In genomic region chr1:151047925-151048644, GRCh38 we compare ENCODE assay signal across 7 cellular contexts. TPM values are rescaled to one million over a fixed set of nuclear protein-coding genes. Genes with fewer than 3 reads are reported as not detected.
DNase-seq lines count a peak whose midpoint lies in the region; ATAC-seq and TF ChIP-seq lines count a peak whose summit lies in the region.

No MANE protein-coding gene starts in this region.

- peaks cover 15% of the 10 kb centered on the region for H3K36me3 Mint-ChIP-seq in WTC11

- H3K27ac ChIP-seq in layer of hippocampus (ENCODE audit: low read depth, low read length) = peak overlapping the region; percentile 92

- H3K4me3 Mint-ChIP-seq in WTC11 = peak overlapping the region; percentile 96

- DNase-seq in GM12864 (ENCODE audit: low read depth) (peak; percentile 38), NCI-H2171 treated with DMSO at 0.1 percent for 48 hours (lab: John Stamatoyannopoulos, UW) (peak; percentile 52), WTC11 (ENCODE audit: low spot score) (peak; percentile 76), dedifferentiated amniotic fluid mesenchymal stem cell (ENCODE audit: extremely low spot score) (peak; percentile 46)
- peak; percentile 59 to 63 for DNase-seq in stimulated activated CD4-positive, alpha-beta T cell treated with anti-CD3 and anti-CD28 coated beads, Interleukin-2, amount 100 ng/mL, for 24 hours

- H3K4me1 Mint-ChIP-seq in WTC11 = peaks cover 17% of the 10 kb centered on the region

- CTCF ChIA-PET in WTC11 (lab: Charles Lee) = interaction anchor here (0.6 to 3.7 kb wide), 33 partner anchors 9 to 419 kb away, joined by 3 to 43 read pairs (median 4); partner anchors contain the start of genes BNIPL, CDC42SE1, ENSA and GABPB2

- no peaks in the 10 kb centered on the region for H3K27me3 Mint-ChIP-seq in WTC11 (ENCODE audit: low read depth)

- H3K27ac Mint-ChIP-seq in WTC11 = peak overlapping the region; percentile 97

- no peaks in the 10 kb centered on the region for H3K27me3 ChIP-seq in layer of hippocampus (ENCODE audit: control insufficient read depth, insufficient read depth, low read length)

- POLR2A ChIA-PET in WTC11 (lab: Charles Lee) = interaction anchor here (0.5 to 1.6 kb wide), 11 partner anchors 10 to 142 kb away, joined by 3 to 6 read pairs (median 4); partner anchors contain the start of genes BNIPL, MLLT11 and VPS72

- peak overlapping the region; percentile 74 for H3K4me3 ChIP-seq in GM12864 (ENCODE audit: low read depth, low read length)

- peak; percentile 54 for ATAC-seq in HG02798 (IDR thresholded peaks at IDR 0.05; ENCODE audit: poor library complexity, unreplicated experiment)
- peak; percentile 35 for ATAC-seq in WTC11

- H3K9me3 Mint-ChIP-seq in WTC11 = no peaks in the 10 kb centered on the region

- TF ChIP-seq CTCF in GM12864 (IDR thresholded peaks at IDR 0.05; ENCODE audit: low read depth, low read length, missing control alignments) (peak; percentile 65), WTC11 (IDR thresholded peaks at IDR 0.05) (peak; percentile 30; the same call in 1 of the 2 replicates)

TF ChIP-seq in WTC11, 78 proteins besides CTCF, POLR2A, EP300 and RAD21 (continues in another document):
- TF ChIP-seq ELF4 (CRISPR knock-in tag; IDR thresholded peaks at IDR 0.05; ENCODE audit: low read depth) = no peak
- no peak for TF ChIP-seq ESRRA (CRISPR knock-in tag; IDR thresholded peaks at IDR 0.05; ENCODE audit: borderline replicate concordance)
- TF ChIP-seq PRRX2 (CRISPR knock-in tag; IDR thresholded peaks at IDR 0.05) = 0 out of 2 replicates have a peak, but pooled peaks have one; percentile 37
- TF ChIP-seq ZNF396 (CRISPR knock-in tag; IDR thresholded peaks at IDR 0.05; ENCODE audit: borderline replicate concordance) = no peak
- no peak for TF ChIP-seq FOXJ3 (CRISPR knock-in tag; IDR thresholded peaks at IDR 0.05; ENCODE audit: borderline replicate concordance)
- no peak for TF ChIP-seq ERG (CRISPR knock-in tag; IDR thresholded peaks at IDR 0.05)
- no peak for TF ChIP-seq TP53 (CRISPR knock-in tag; IDR thresholded peaks at IDR 0.05)
- TF ChIP-seq EMX1 (CRISPR knock-in tag; IDR thresholded peaks at IDR 0.05) = no peak
- TF ChIP-seq ZNF416 (CRISPR knock-in tag; IDR thresholded peaks at IDR 0.05) = no peak
- TF ChIP-seq ATF2 (CRISPR knock-in tag; IDR thresholded peaks at IDR 0.05; ENCODE audit: borderline replicate concordance, low read depth) = no peak
- no peak for TF ChIP-seq ZSCAN18 (CRISPR knock-in tag; IDR thresholded peaks at IDR 0.05)
- no peak for TF ChIP-seq FOXP1 (CRISPR knock-in tag; IDR thresholded peaks at IDR 0.05; ENCODE audit: borderline replicate concordance)
- TF ChIP-seq NR3C1 (CRISPR knock-in tag; conservative IDR thresholded peaks at IDR 0.05; ENCODE audit: low read depth) = no peak
- TF ChIP-seq JUN (CRISPR knock-in tag; IDR thresholded peaks at IDR 0.05) = no peak
- TF ChIP-seq SP1 (CRISPR knock-in tag; conservative IDR thresholded peaks at IDR 0.05) = no peak
- no peak for TF ChIP-seq ZNF219 (CRISPR knock-in tag; IDR thresholded peaks at IDR 0.05; ENCODE audit: borderline replicate concordance)
- no peak; the same call in 1 of the 2 replicates for TF ChIP-seq NFYB (CRISPR knock-in tag; conservative IDR thresholded peaks at IDR 0.05; ENCODE audit: low read depth)
- TF ChIP-seq MLX (CRISPR knock-in tag; IDR thresholded peaks at IDR 0.05) = no peak
- TF ChIP-seq ZBTB21 (CRISPR knock-in tag; IDR thresholded peaks at IDR 0.05; ENCODE audit: borderline replicate concordance) = no peak
- peak; percentile 90; the same call in 1 of the 2 replicates for TF ChIP-seq HMGXB4 (CRISPR knock-in tag; IDR thresholded peaks at IDR 0.05)
- TF ChIP-seq CDX4 (CRISPR knock-in tag; IDR thresholded peaks at IDR 0.05; ENCODE audit: borderline replicate concordance) = no peak
- TF ChIP-seq ZNF671 (CRISPR knock-in tag; IDR thresholded peaks at IDR 0.05) = no peak
- no peak for TF ChIP-seq JAZF1 (CRISPR knock-in tag; IDR thresholded peaks at IDR 0.05)
- no peak for TF ChIP-seq AR (CRISPR knock-in tag; IDR thresholded peaks at IDR 0.05)

RNA-seq across cellular contexts. Expression of gene C1orf56, which starts 0.5 kb away (rescaled TPM):
- total RNA-seq in WTC11 (2021) = 2.9 to 5.4 TPM (median 3.6 TPM) in 3 replicates

RNA-seq across cellular contexts. Expression of gene CDC42SE1, which starts 11.3 kb away (rescaled TPM):
- 72.8 to 76.3 TPM (median 75.5 TPM) in 3 replicates for total RNA-seq in WTC11 (2021)

RNA-seq across cellular contexts. Expression of gene BNIPL, which starts 11.7 kb away (rescaled TPM):
- total RNA-seq in WTC11 (2021) = 2.5 to 4.0 TPM (median 3.8 TPM) in 3 replicates

RNA-seq across cellular contexts. Expression of gene MLLT11, which starts 12.1 kb away (rescaled TPM):
- total RNA-seq in WTC11 (2021) = 12.7 to 16.4 TPM (median 13.6 TPM) in 3 replicates

RNA-seq across cellular contexts. Expression of gene GABPB2, which starts 22.5 kb away (rescaled TPM):
- total RNA-seq in WTC11 (2021) = 1.4 to 3.3 TPM (median 1.7 TPM) in 3 replicates

Comparison
In these comparisons a context has a peak if more than half of its experiments do, and no peak if none do; other contexts are left out.
1. Peak in every context shown above with its lines: DNase-seq, ATAC-seq, H3K4me3 ChIP-seq and H3K27ac ChIP-seq.